In genomic region chr2:33559986-33560385, GRCh38 we compare ENCODE assay signal across 19 cellular contexts.
"Had no signal": no experiment of that assay in that cellular context is flagged by ENCODE, and none has a peak within 500 bp of the region (broad histone marks: within the 10 kb centered on the region; RNA-seq: fewer than 3 reads in every experiment).

No MANE protein-coding gene starts in this region.

- DNase-seq: cortex of kidney; dorsolateral prefrontal cortex; effector CD8-positive, alpha-beta T cell; kidney; left cardiac atrium; left ventricle myocardium superior; mesendoderm; naive B cell; stimulated activated CD4-positive, alpha-beta T cell treated with anti-CD3 and anti-CD28 coated beads, Interleukin-2, amount 100 ng/mL, for 24 hours; stimulated activated CD4-positive, alpha-beta T cell treated with anti-CD3 and anti-CD28 coated beads, Interleukin-4, amount 100 ng/mL, for 4 hours; stimulated activated naive CD4-positive, alpha-beta T cell treated with Interleukin-2 at 50 U/mL for 16 hours; thyroid gland had no signal

- H3K9me3 Mint-ChIP-seq: naive B cell, type B pancreatic cell had no signal

- H3K27me3 Mint-ChIP-seq: naive B cell, type B pancreatic cell had no signal

- H3K36me3 ChIP-seq: neutrophil, suprapubic skin, thyroid gland had no signal

- ATAC-seq: esophagus mucosa, left cardiac atrium, left ventricle myocardium superior, sciatic nerve had no signal

- H3K36me3 Mint-ChIP-seq: type B pancreatic cell had no signal

- H3K27ac Mint-ChIP-seq: type B pancreatic cell had no signal

- H3K27me3 ChIP-seq: dorsolateral prefrontal cortex, neutrophil, suprapubic skin, thyroid gland had no signal

- H3K4me3 Mint-ChIP-seq: naive B cell, type B pancreatic cell had no signal

- H3K27ac ChIP-seq: neutrophil, skin epidermis, suprapubic skin, thyroid gland had no signal

- H3K9me3 ChIP-seq: neutrophil, suprapubic skin, thyroid gland had no signal

- H3K4me3 ChIP-seq: dorsolateral prefrontal cortex, lung, skin epidermis, suprapubic skin, thyroid gland had no signal
